In genomic region chrX:52138830-52139544, GRCh38 we compare ENCODE assay signal across 20 cellular contexts.
"Had no signal": no experiment of that assay in that cellular context is flagged by ENCODE, and none has a peak within 500 bp of the region (broad histone marks: within the 10 kb centered on the region; RNA-seq: fewer than 3 reads in every experiment).

No MANE protein-coding gene starts in this region.

- H3K27ac ChIP-seq: colonic mucosa, dorsolateral prefrontal cortex, esophagus muscularis mucosa, foreskin keratinocyte, gastroesophageal sphincter, heart left ventricle, hepatocyte, left lung, lower lobe of right lung had no signal

- H3K4me2 ChIP-seq: hepatocyte had no signal

- H3K27me3 ChIP-seq: colonic mucosa, esophagus muscularis mucosa, foreskin keratinocyte, gastroesophageal sphincter, hepatocyte, left lung had no signal

- H3K79me2 ChIP-seq: hepatocyte had no signal

- H3K36me3 ChIP-seq: colonic mucosa, esophagus muscularis mucosa, gastroesophageal sphincter, heart left ventricle, left lung, lower lobe of right lung had no signal

- H3K9me3 ChIP-seq: colonic mucosa, esophagus muscularis mucosa, gastroesophageal sphincter, heart left ventricle, left lung, lower lobe of right lung, mucosa of descending colon had no signal

- ATAC-seq: foreskin keratinocyte, gastroesophageal sphincter, heart left ventricle, left cardiac atrium, left lung, left ventricle myocardium superior, lower lobe of right lung, mucosa of descending colon had no signal

- H3K4me1 ChIP-seq: colonic mucosa, esophagus muscularis mucosa, foreskin keratinocyte, gastroesophageal sphincter, heart left ventricle, left lung, lower lobe of right lung had no signal

- DNase-seq: colonic mucosa; cortex of kidney; dermis blood vessel endothelial cell; dorsolateral prefrontal cortex; effector CD4-positive, alpha-beta T cell; effector memory CD4-positive, alpha-beta T cell; foreskin keratinocyte; heart left ventricle; hypothalamus; immature natural killer cell; left cardiac atrium; left lung; left ventricle myocardium superior; lower lobe of right lung; mesenchymal stem cell; mucosa of descending colon; naive B cell had no signal

- H2AFZ ChIP-seq: hepatocyte had no signal

- H3K4me3 ChIP-seq: colonic mucosa, dorsolateral prefrontal cortex, esophagus muscularis mucosa, gastroesophageal sphincter, heart left ventricle, hepatocyte, left lung, lower lobe of right lung, mucosa of descending colon had no signal
